ENCODE assay signal across 1 cellular context in genomic region chr1:153748903-153749302, GRCh38.
TF ChIP-seq lines count a peak whose summit lies in the region.

No MANE protein-coding gene starts in this region.

TF ChIP-seq in WTC11, 78 proteins besides CTCF, POLR2A, EP300 and RAD21:
- TF ChIP-seq ZNF425 (CRISPR knock-in tag; conservative IDR thresholded peaks at IDR 0.05): no peak
- TF ChIP-seq ZNF138 (CRISPR knock-in tag; conservative IDR thresholded peaks at IDR 0.05): no peak
- no peak for TF ChIP-seq SOX15 (CRISPR knock-in tag; IDR thresholded peaks at IDR 0.05)
- no peak for TF ChIP-seq SMAD4 (CRISPR knock-in tag; IDR thresholded peaks at IDR 0.05)
- no peak for TF ChIP-seq ZNF396 (CRISPR knock-in tag; IDR thresholded peaks at IDR 0.05; ENCODE audit: borderline replicate concordance)
